Comparison of ENCODE assay signal across 8 cellular contexts in the genomic region with DNA sequence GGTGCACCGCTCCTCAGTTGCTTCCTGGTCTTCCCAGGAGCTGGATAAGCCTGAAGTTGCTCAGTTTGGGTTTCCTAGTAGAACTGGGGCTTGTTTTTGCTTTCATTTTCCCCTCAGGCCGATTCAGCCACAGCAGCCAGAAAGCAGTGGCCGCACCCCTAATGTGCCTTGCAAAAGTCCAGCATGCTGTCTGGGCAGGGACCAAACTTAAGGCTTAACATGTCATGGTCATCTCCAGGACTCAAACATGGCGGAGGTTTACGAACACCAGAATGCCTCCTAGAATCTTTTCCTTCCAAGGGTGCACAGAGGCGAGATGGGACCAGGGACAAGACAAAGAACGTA. TPM values are rescaled to one million over a fixed set of nuclear protein-coding genes. Genes with fewer than 3 reads are reported as not detected.
DNase-seq lines count a peak whose midpoint lies in the region; ATAC-seq and TF ChIP-seq lines count a peak whose summit lies in the region.

No MANE protein-coding gene starts in this region.

- peak overlapping the region; percentile 95 to 98 (median 96) for H3K4me3 Mint-ChIP-seq in brain

- peak overlapping the region; percentile 79 for H4K8ac ChIP-seq in mesenchymal stem cell (ENCODE audit: low read length)

- H3K9me3 ChIP-seq in mesenchymal stem cell (ENCODE audit: control insufficient read depth, low read length) = no peaks in the 10 kb centered on the region
- H3K9me3 ChIP-seq in vagina = no peaks in the 10 kb centered on the region

- H3K4me2 ChIP-seq in mesenchymal stem cell (ENCODE audit: low read length, poor library complexity, severe bottlenecking) = peak overlapping the region; percentile 74

- H2BK15ac ChIP-seq in mesenchymal stem cell (ENCODE audit: low read depth, poor library complexity, severe bottlenecking) = no peak overlapping the region

- H3K23ac ChIP-seq in mesenchymal stem cell (ENCODE audit: low read length in 2 of 2) = peak overlapping the region in 1 of 2 experiments; percentile 11

- H2BK5ac ChIP-seq in mesenchymal stem cell (ENCODE audit: low read depth, low read length, poor library complexity, severe bottlenecking) = peak overlapping the region; percentile 15

- peak overlapping the region; percentile 97 for H2AK5ac ChIP-seq in mesenchymal stem cell (ENCODE audit: low read length, severe bottlenecking)

- peaks cover 52% of the 10 kb centered on the region for H3K36me3 Mint-ChIP-seq in brain

- DNase-seq in GM12865 (ENCODE audit: low read depth) = peak; percentile 68
- DNase-seq in NCI-H1105 (lab: John Stamatoyannopoulos, UW) = peak; percentile 59
- DNase-seq in mesenchymal stem cell = peak; percentile 65
- DNase-seq in vagina (ENCODE audit: extremely low spot score in 2 of 2) = no peak
- DNase-seq in NCI-H146 treated with DMSO at 0.1 percent for 48 hours (lab: John Stamatoyannopoulos, UW; ENCODE audit: unreplicated experiment) = no peak
- DNase-seq in stimulated activated naive CD4-positive, alpha-beta T cell treated with Interleukin-2 at 50 U/mL for 16 hours (lab: John Stamatoyannopoulos, UW) = no peak

- H3K36me3 ChIP-seq in mesenchymal stem cell (ENCODE audit: control insufficient read depth in 1 of 2, insufficient read depth in 2 of 2, low read depth in 1 of 2, low read length in 2 of 2) (peaks cover 51 to 55% of the 10 kb centered on the region in 2 experiments), vagina (peaks cover 0 to 38% of the 10 kb centered on the region in 2 donors)

- peaks cover 49% of the 10 kb centered on the region for H3K4me1 Mint-ChIP-seq in brain

- no peak for TF ChIP-seq POLR2A in vagina (IDR thresholded peaks at IDR 0.05)

- no peak overlapping the region for H3K14ac ChIP-seq in mesenchymal stem cell (ENCODE audit: low read length in 2 of 2)

- peak overlapping the region; percentile 33 for H2AFZ ChIP-seq in mesenchymal stem cell (ENCODE audit: low read depth, low read length)

- H3K27me3 Mint-ChIP-seq in brain = peaks cover 15% of the 10 kb centered on the region

- H3K18ac ChIP-seq in mesenchymal stem cell (ENCODE audit: low read depth in 1 of 2, low read length in 2 of 2) = peak overlapping the region; percentile 71 to 91

- no peak overlapping the region for H2BK12ac ChIP-seq in mesenchymal stem cell (ENCODE audit: low read length in 2 of 2)

- TF ChIP-seq CTCF in GM12865 (IDR thresholded peaks at IDR 0.05; ENCODE audit: insufficient read depth, low read depth, low read length, missing control alignments) (no peak), brain (conservative IDR thresholded peaks at IDR 0.05) (peak in 1 of 2 experiments; percentile 29), vagina (IDR thresholded peaks at IDR 0.05) (no peak)

- H3K27ac ChIP-seq in mesenchymal stem cell (ENCODE audit: low read length, poor library complexity, severe bottlenecking) (peak overlapping the region; percentile 97), vagina (peak overlapping the region; percentile 95)

- no peaks in the 10 kb centered on the region for H3K9me3 Mint-ChIP-seq in brain

- H3K4me1 ChIP-seq in mesenchymal stem cell (ENCODE audit: control insufficient read depth, insufficient read depth, low read depth, low read length) (peaks cover 42% of the 10 kb centered on the region), vagina (peaks cover 40% of the 10 kb centered on the region)

- no peak for ATAC-seq in HG02763 (IDR thresholded peaks at IDR 0.05; ENCODE audit: unreplicated experiment)

- peak overlapping the region; percentile 98 for H3K9ac ChIP-seq in mesenchymal stem cell (ENCODE audit: low read length)

- peak overlapping the region; percentile 71 for H3K4me3 ChIP-seq in GM12865 (ENCODE audit: low read depth, low read length)
- H3K4me3 ChIP-seq in mesenchymal stem cell (ENCODE audit: insufficient read depth in 1 of 2, low read depth in 1 of 2, low read length in 2 of 2) = peak overlapping the region; percentile 43 to 78
- H3K4me3 ChIP-seq in vagina = peak overlapping the region; percentile 44 to 63

- intact Hi-C loops in vagina (cut with DNase I) = no loop called here

- H3K27me3 ChIP-seq in mesenchymal stem cell (ENCODE audit: control insufficient read depth in 1 of 2, insufficient read depth in 1 of 2, low read length in 2 of 2) (no peaks in the 10 kb centered on the region), vagina (no peaks in the 10 kb centered on the region)

- H3K27ac Mint-ChIP-seq in brain = peak overlapping the region; percentile 99 to 100 (median 99)

- 91% methylated on average over 7 of the region's 7 CpGs for WGBS in mesenchymal stem cell

- H3K4ac ChIP-seq in mesenchymal stem cell (ENCODE audit: low read depth in 1 of 2, low read length in 2 of 2) = peak overlapping the region; percentile 69 to 93

- peak overlapping the region; percentile 70 for H4K91ac ChIP-seq in mesenchymal stem cell (ENCODE audit: low read length)

- H2BK120ac ChIP-seq in mesenchymal stem cell (ENCODE audit: low read depth, low read length) = peak overlapping the region; percentile 6

- peaks cover 11% of the 10 kb centered on the region for H3K79me1 ChIP-seq in mesenchymal stem cell (replicated peaks; ENCODE audit: low read length, poor library complexity, severe bottlenecking)

RNA-seq across cellular contexts. Expression of a gene that starts 2.5 kb away (rescaled TPM):
- 523 TPM for polyA plus RNA-seq in brain (ENCODE audit: insufficient read depth, low read depth, low replicate concordance)
- 0.10 TPM for polyA plus RNA-seq in mesenchymal stem cell (2013, experiment 1 of 2)
- polyA plus RNA-seq in mesenchymal stem cell (2013, experiment 2 of 2) = 0.07 TPM
- total RNA-seq in vagina = 2.5 TPM

RNA-seq across cellular contexts. Expression of a gene that starts 2.7 kb away (rescaled TPM):
- 645 TPM for polyA plus RNA-seq in brain (ENCODE audit: insufficient read depth, low read depth, low replicate concordance)
- polyA plus RNA-seq in mesenchymal stem cell (2013, experiment 1 of 2) = 41.4 TPM
- 41.0 TPM for polyA plus RNA-seq in mesenchymal stem cell (2013, experiment 2 of 2)
- 74.9 TPM for total RNA-seq in vagina

RNA-seq across cellular contexts. Expression of a gene that starts 17.3 kb away (rescaled TPM):
- polyA plus RNA-seq in brain (ENCODE audit: insufficient read depth, low read depth, low replicate concordance) = 122 TPM
- polyA plus RNA-seq in mesenchymal stem cell (2013, experiment 1 of 2) = 29.8 TPM
- 28.0 TPM for polyA plus RNA-seq in mesenchymal stem cell (2013, experiment 2 of 2)
- total RNA-seq in vagina = 30.7 TPM

RNA-seq across cellular contexts. Expression of a gene that starts 18.3 kb away (rescaled TPM):
- polyA plus RNA-seq in brain (ENCODE audit: insufficient read depth, low read depth, low replicate concordance) = 52.9 TPM
- polyA plus RNA-seq in mesenchymal stem cell (2013, experiment 1 of 2) = 65.8 TPM
- 64.2 TPM for polyA plus RNA-seq in mesenchymal stem cell (2013, experiment 2 of 2)
- 18.7 TPM for total RNA-seq in vagina

RNA-seq across cellular contexts. Expression of a gene that starts 20.6 kb away (rescaled TPM):
- 0.36 TPM for polyA plus RNA-seq in brain (ENCODE audit: insufficient read depth, low read depth, low replicate concordance)
- polyA plus RNA-seq in mesenchymal stem cell (2013, experiment 1 of 2) = 3.7 TPM
- 4.0 TPM for polyA plus RNA-seq in mesenchymal stem cell (2013, experiment 2 of 2)
- 45.2 TPM for total RNA-seq in vagina

Comparison
In these comparisons a context has a peak if more than half of its experiments do, and no peak if none do; other contexts are left out.
1. DNase-seq: peak in GM12865 (single experiment), NCI-H1105 (single experiment) and mesenchymal stem cell (single experiment); none in vagina (0 of 2), NCI-H146 treated with DMSO at 0.1 percent for 48 hours (single experiment) and stimulated activated naive CD4-positive, alpha-beta T cell treated with Interleukin-2 at 50 U/mL for 16 hours (single experiment).
2. Peak in every context shown above with its lines, with median percentiles within 50 percentile points of each other: H3K4me3 ChIP-seq.